Comparison of ENCODE assay signal across 24 cellular contexts in genomic region chr18:61889541-61889940, GRCh38.
"Had no signal": no experiment of that assay in that cellular context is flagged by ENCODE, and none has a peak within 500 bp of the region (broad histone marks: within the 10 kb centered on the region; RNA-seq: fewer than 3 reads in every experiment).

No MANE protein-coding gene starts in this region.

- H3K9me3 ChIP-seq: gastrocnemius medialis, neutrophil, pancreas, right lobe of liver, stomach, transverse colon, uterus had no signal

- H3K4me3 Mint-ChIP-seq: activated CD4-positive, alpha-beta memory T cell treated with anti-CD3 and anti-CD28 coated beads, Interleukin-2, amount 10 ng/mL, durations not matched to agents 7 days and 5 days; activated CD4-positive, alpha-beta T cell treated with anti-CD3 and anti-CD28 coated beads, Interleukin-2, amount 10 ng/mL, durations not matched to agents 24 days and 14 days; activated naive CD8-positive, alpha-beta T cell treated with anti-CD3 and anti-CD28 coated beads, Interleukin-2, amount 50 U/mL, for 24 hours; activated T-cell treated with anti-CD3 and anti-CD28 coated beads, Interleukin-2, amount 50 U/mL, for 72 hours; dendritic cell treated with granulocyte-macrophage colony-stimulating factor and Interleukin-4, amounts not matched to agents 40 ng/mL and 50 ng/mL, for 4 days; memory B cell; natural killer cell treated with Interleukin-12 subunit alpha and Interleukin-12 subunit beta and Interleukin-15 and Interleukin-18, amount 100 ng/mL, for 72 hours; T-helper 2 cell treated with Interferon-gamma antibody and Interleukin-4, amounts not matched to agents 5 μg/mL and 100 μg/mL, for 36 hours had no signal

- H3K27me3 ChIP-seq: pancreas, right lobe of liver, transverse colon, uterus had no signal

- H3K36me3 Mint-ChIP-seq: memory B cell; natural killer cell treated with Interleukin-12 subunit alpha and Interleukin-12 subunit beta and Interleukin-15 and Interleukin-18, amount 100 ng/mL, for 72 hours had no signal

- ATAC-seq: activated CD4-positive, CD25-positive, alpha-beta regulatory T cell treated with anti-CD3 and anti-CD28 coated beads, Interleukin-2, amount 50 U/mL, for 24 hours; activated naive CD8-positive, alpha-beta T cell treated with anti-CD3 and anti-CD28 coated beads, Interleukin-2, amount 50 U/mL, for 24 hours; activated T-cell treated with anti-CD3 and anti-CD28 coated beads, Interleukin-2, amount 50 U/mL, for 72 hours; esophagus mucosa; gastrocnemius medialis; left cardiac atrium; natural killer cell treated with Interleukin-12 subunit alpha and Interleukin-12 subunit beta and Interleukin-15 and Interleukin-18, amount 100 ng/mL, for 72 hours; pancreas; right lobe of liver had no signal

- DNase-seq: activated CD4-positive, alpha-beta memory T cell treated with anti-CD3 and anti-CD28 coated beads, Interleukin-2, amount 10 ng/mL, durations not matched to agents 7 days and 5 days; activated CD4-positive, alpha-beta T cell treated with anti-CD3 and anti-CD28 coated beads, Interleukin-2, amount 10 ng/mL, durations not matched to agents 24 days and 14 days; activated effector memory CD4-positive, alpha-beta T cell treated with anti-CD3 and anti-CD28 coated beads, Interleukin-2, amount 50 U/mL, for 16 hours; activated naive CD4-positive, alpha-beta T cell treated with anti-CD3 and anti-CD28 coated beads, Interleukin-2, amount 50 U/mL, for 16 hours; activated naive CD8-positive, alpha-beta T cell treated with anti-CD3 and anti-CD28 coated beads, Interleukin-2, amount 50 U/mL, for 24 hours; activated T-cell treated with anti-CD3 and anti-CD28 coated beads, Interleukin-2, amount 50 U/mL, for 72 hours; effector CD4-positive, alpha-beta T cell; gastrocnemius medialis; left cardiac atrium; pancreas; right lobe of liver; stimulated activated CD4-positive, alpha-beta T cell treated with anti-CD3 and anti-CD28 coated beads, Interleukin-1b, Interleukin-23, amount 100 ng/mL, for 48 hours; stomach; transverse colon; uterus had no signal

- H3K36me3 ChIP-seq: gastrocnemius medialis, neutrophil, pancreas, transverse colon, uterus had no signal

- H3K27ac Mint-ChIP-seq: activated CD4-positive, alpha-beta memory T cell treated with anti-CD3 and anti-CD28 coated beads, Interleukin-2, amount 10 ng/mL, durations not matched to agents 7 days and 5 days; activated CD4-positive, alpha-beta T cell treated with anti-CD3 and anti-CD28 coated beads, Interleukin-2, amount 10 ng/mL, durations not matched to agents 24 days and 14 days; activated naive CD8-positive, alpha-beta T cell treated with anti-CD3 and anti-CD28 coated beads, Interleukin-2, amount 50 U/mL, for 24 hours; activated T-cell treated with anti-CD3 and anti-CD28 coated beads, Interleukin-2, amount 50 U/mL, for 72 hours; dendritic cell treated with granulocyte-macrophage colony-stimulating factor and Interleukin-4, amounts not matched to agents 40 ng/mL and 50 ng/mL, for 4 days; memory B cell; natural killer cell treated with Interleukin-12 subunit alpha and Interleukin-12 subunit beta and Interleukin-15 and Interleukin-18, amount 100 ng/mL, for 72 hours; T-helper 2 cell treated with Interferon-gamma antibody and Interleukin-4, amounts not matched to agents 5 μg/mL and 100 μg/mL, for 36 hours had no signal

- H3K27ac ChIP-seq: neutrophil, pancreas, skin epidermis, transverse colon, VCaP had no signal

- H3K9me3 Mint-ChIP-seq: activated CD4-positive, alpha-beta memory T cell treated with anti-CD3 and anti-CD28 coated beads, Interleukin-2, amount 10 ng/mL, durations not matched to agents 7 days and 5 days; activated CD4-positive, alpha-beta T cell treated with anti-CD3 and anti-CD28 coated beads, Interleukin-2, amount 10 ng/mL, durations not matched to agents 24 days and 14 days; activated naive CD8-positive, alpha-beta T cell treated with anti-CD3 and anti-CD28 coated beads, Interleukin-2, amount 50 U/mL, for 24 hours; activated T-cell treated with anti-CD3 and anti-CD28 coated beads, Interleukin-2, amount 50 U/mL, for 72 hours; dendritic cell treated with granulocyte-macrophage colony-stimulating factor and Interleukin-4, amounts not matched to agents 40 ng/mL and 50 ng/mL, for 4 days; memory B cell; natural killer cell treated with Interleukin-12 subunit alpha and Interleukin-12 subunit beta and Interleukin-15 and Interleukin-18, amount 100 ng/mL, for 72 hours; T-helper 2 cell treated with Interferon-gamma antibody and Interleukin-4, amounts not matched to agents 5 μg/mL and 100 μg/mL, for 36 hours had no signal

- H3K4me1 ChIP-seq: pancreas had no signal

- H3K4me3 ChIP-seq: gastrocnemius medialis, pancreas, right lobe of liver, stomach, transverse colon, uterus had no signal
